Comparison of ENCODE assay signal across 10 cellular contexts in genomic region chr11:119518746-119519382, GRCh38.
A peak's percentile ranks its signal among the peaks of the same experiment; 100 is the strongest.
DNase-seq lines count a peak whose midpoint lies in the region; ATAC-seq and TF ChIP-seq lines count a peak whose summit lies in the region.
"Had no signal": no experiment of that assay in that cellular context is flagged by ENCODE, and none has a peak within 500 bp of the region (broad histone marks: within the 10 kb centered on the region; RNA-seq: fewer than 3 reads in every experiment).

No MANE protein-coding gene starts in this region.

- H3K4me2 ChIP-seq in hepatocyte = no peak overlapping the region

- no peaks in the 10 kb centered on the region for H3K9me2 ChIP-seq in hepatocyte (replicated peaks; ENCODE audit: insufficient read depth)

- no peaks in the 10 kb centered on the region for H3K9me3 ChIP-seq in hepatocyte (ENCODE audit: low read depth)

- WGBS in hepatocyte (ENCODE audit: low lambda C conversion rate, missing lambda C conversion rate) = 59% methylated on average over 10 of the region's 11 CpGs

- POLR2A ChIA-PET in HEK293T (lab: Yijun Ruan, JAX) = no interaction called here

- CTCF ChIA-PET in HEK293T (lab: Yijun Ruan, JAX) = no interaction called here

- H3K4me3 ChIP-seq in hepatocyte = no peak overlapping the region
- H3K4me3 ChIP-seq: lung had no signal

- no peaks in the 10 kb centered on the region for H4K20me1 ChIP-seq in hepatocyte (ENCODE audit: insufficient read depth, poor library complexity, severe bottlenecking)

- no peaks in the 10 kb centered on the region for H3K79me2 ChIP-seq in hepatocyte

- no peaks in the 10 kb centered on the region for H3K36me3 ChIP-seq in hepatocyte (replicated peaks; ENCODE audit: insufficient read depth, low read depth)

- H2AFZ ChIP-seq in hepatocyte = no peak overlapping the region

- TF ChIP-seq CTCF in hepatocyte (IDR thresholded peaks at IDR 0.05; ENCODE audit: poor library complexity) = no peak

- no peak for ATAC-seq in HG03460 (IDR thresholded peaks at IDR 0.05; ENCODE audit: unreplicated experiment)
- ATAC-seq in HG03196 (IDR thresholded peaks at IDR 0.05; ENCODE audit: unreplicated experiment) = no peak
- ATAC-seq: activated CD8-positive, alpha-beta memory T cell treated with anti-CD3 and anti-CD28 coated beads, Interleukin-2, amount 10 ng/mL, durations not matched to agents 7 days and 5 days had no signal

- H3K27ac ChIP-seq in hepatocyte = no peak overlapping the region

- no peaks in the 10 kb centered on the region for H3K4me1 ChIP-seq in hepatocyte (ENCODE audit: insufficient read depth)

- H3K27me3 ChIP-seq in hepatocyte = peaks cover 12% of the 10 kb centered on the region

- DNase-seq in Caki2 (ENCODE audit: low read depth) (peak; percentile 23), HEK293T (ENCODE audit: extremely low spot score) (peak; percentile 22), SW480 (ENCODE audit: low spot score) (peak; percentile 16), hepatocyte (ENCODE audit: low spot score) (peak; percentile 80), cerebellar nuclear complex (lab: John Stamatoyannopoulos, UW) (no peak)
- DNase-seq in effector CD4-positive, alpha-beta T cell = no peak
- DNase-seq: activated CD8-positive, alpha-beta memory T cell treated with anti-CD3 and anti-CD28 coated beads, Interleukin-2, amount 10 ng/mL, durations not matched to agents 7 days and 5 days had no signal

- in situ Hi-C loops in Caki2 (cut with HindIII; ENCODE audit: low pct_unique_long_range_greater_than_20kb, low sequenced_read_pairs) = no loop called here

TF ChIP-seq in HEK293T, 16 proteins besides CTCF, POLR2A, EP300 and RAD21:
- TF ChIP-seq ZNF384 (IDR thresholded peaks at IDR 0.05) (no peak), CTBP1 (IDR thresholded peaks at IDR 0.05; ENCODE audit: borderline replicate concordance) (no peak), SP1 (IDR thresholded peaks at IDR 0.05) (no peak)

Comparison
In these comparisons a context has a peak if more than half of its experiments do, and no peak if none do; other contexts are left out.
1. DNase-seq: peak in Caki2 (single experiment), HEK293T (single experiment), SW480 (single experiment) and hepatocyte (single experiment); none in cerebellar nuclear complex (0 of 2) and effector CD4-positive, alpha-beta T cell (single experiment).